15 cellular contexts compared by ENCODE assay signal in genomic region chr15:39460748-39461147, GRCh38.
DNase-seq lines count a peak whose midpoint lies in the region; ATAC-seq and TF ChIP-seq lines count a peak whose summit lies in the region.
"Had no signal": no experiment of that assay in that cellular context is flagged by ENCODE, and none has a peak within 500 bp of the region (broad histone marks: within the 10 kb centered on the region; RNA-seq: fewer than 3 reads in every experiment).

No MANE protein-coding gene starts in this region.

- no peaks in the 10 kb centered on the region for H3K79me2 ChIP-seq in GM23338 (replicated peaks; ENCODE audit: insufficient read depth)

- H4K20me1 ChIP-seq in IMR-90 (ENCODE audit: insufficient read depth, low read length) (no peaks in the 10 kb centered on the region), GM23338 (replicated peaks; ENCODE audit: insufficient read depth) (no peaks in the 10 kb centered on the region)

- peak overlapping the region; percentile 16; the same call in 1 of the 2 replicates for H2BK120ac ChIP-seq in IMR-90 (ENCODE audit: low read depth, low read length)

- H3K9me3 ChIP-seq in IMR-90 (ENCODE audit: control insufficient read depth, insufficient read depth, low read length) (peaks cover 4% of the 10 kb centered on the region), esophagus muscularis mucosa (no peaks in the 10 kb centered on the region), spleen (no peaks in the 10 kb centered on the region)
- H3K9me3 ChIP-seq: HAP-1 had no signal

- H3K27ac Mint-ChIP-seq in GM23338: no peak overlapping the region
- H3K27ac Mint-ChIP-seq: CD4-positive, alpha-beta memory T cell; HFFc6 had no signal

- H4K8ac ChIP-seq in IMR-90 (ENCODE audit: low read depth in 2 of 2, low read length in 2 of 2): no peak overlapping the region

- H3K4me2 ChIP-seq in IMR-90 (ENCODE audit: low read depth, low read length) (no peak overlapping the region), GM23338 (no peak overlapping the region)

- H3F3A ChIP-seq in GM23338 (replicated peaks; ENCODE audit: low read depth): no peaks in the 10 kb centered on the region

- no peak overlapping the region for H3K56ac ChIP-seq in IMR-90 (ENCODE audit: extremely low read depth, insufficient read depth, low read length)

- H2BK15ac ChIP-seq in IMR-90 (ENCODE audit: low read depth, low read length): peak overlapping the region; percentile 2; the same call in 1 of the 3 replicates

- peak overlapping the region; percentile 76 for H2AK5ac ChIP-seq in IMR-90 (ENCODE audit: low read depth, low read length)

- BruUV-seq in IMR-90 (replicated peaks; lab: Mats Ljungman, UMichigan): no TSS peak

- no peak for TF ChIP-seq EP300 in esophagus muscularis mucosa (IDR thresholded peaks at IDR 0.05)

- no peak overlapping the region for H3K9ac ChIP-seq in IMR-90 (ENCODE audit: low read depth, low read length)
- H3K9ac ChIP-seq: GM23248 had no signal

- peaks cover 7% of the 10 kb centered on the region for H3K4me1 ChIP-seq in IMR-90 (ENCODE audit: control insufficient read depth, insufficient read depth, low read length)
- H3K4me1 ChIP-seq in esophagus muscularis mucosa: peaks cover 12 to 34% (median 28%) of the 10 kb centered on the region in 4 donors
- peaks cover 0 to 19% (median 3%) of the 10 kb centered on the region in 6 donors for H3K4me1 ChIP-seq in spleen
- H3K4me1 ChIP-seq in GM23338 (ENCODE audit: insufficient read depth): no peaks in the 10 kb centered on the region
- H3K4me1 ChIP-seq: HAP-1 had no signal

- 90% methylated on average over 2 of the region's 7 CpGs; no CpG with 5 or more reads in 1 of the 2 experiments for WGBS in IMR-90 (ENCODE audit: extremely low coverage in 2 of 2, insufficient read length in 1 of 2), 2 experiments
- WGBS in esophagus muscularis mucosa: 83% methylated on average over 7 of the region's 7 CpGs
- 73 to 81% (median 78%) methylated on average over 7 of the region's 7 CpGs for WGBS in spleen, 5 donors

- H3K23ac ChIP-seq in IMR-90 (ENCODE audit: low read depth, low read length): no peak overlapping the region

- H3K4me3 Mint-ChIP-seq in GM23338: no peak overlapping the region
- H3K4me3 Mint-ChIP-seq: CD4-positive, alpha-beta memory T cell; HFFc6 had no signal

- H3K4me1 Mint-ChIP-seq in GM23338: no peaks in the 10 kb centered on the region
- H3K4me1 Mint-ChIP-seq: CD4-positive, alpha-beta memory T cell had no signal

- in situ Hi-C loops in IMR-90 (cut with MboI; ENCODE audit: low sequenced_read_pairs) (no loop called here), GM13976 (cut with MboI; ENCODE audit: low sequenced_read_pairs, unreplicated experiment) (no loop called here)

- intact Hi-C loops in IMR-90 (cut with micrococcal nuclease): no loop called here
- intact Hi-C loops in esophagus muscularis mucosa (cut with DNase I): no loop called here
- intact Hi-C loops in spleen (cut with DNase I; ENCODE audit: low total_unique reads): no loop called here

- H3K27ac ChIP-seq in IMR-90 (ENCODE audit: insufficient read depth, low read length) (no peak overlapping the region; the same call in 1 of the 2 replicates), esophagus muscularis mucosa (replicated peaks in 1 of 4) (no peak overlapping the region), spleen (peak overlapping the region in 5 of 8 donors; percentile 7 to 66 (median 52)), GM23338 (ENCODE audit: low read depth) (no peak overlapping the region)

- H3K27me3 ChIP-seq in IMR-90 (ENCODE audit: control insufficient read depth, insufficient read depth, low read length) (no peaks in the 10 kb centered on the region), esophagus muscularis mucosa (no peaks in the 10 kb centered on the region), spleen (replicated peaks in 1 of 7) (no peaks in the 10 kb centered on the region), GM23338 (ENCODE audit: insufficient read depth) (no peaks in the 10 kb centered on the region)

- peaks cover 7% of the 10 kb centered on the region; the same call in 1 of the 2 replicates for H3K9me1 ChIP-seq in IMR-90 (ENCODE audit: insufficient read depth, low read length)

- H3K14ac ChIP-seq in IMR-90 (replicated peaks; ENCODE audit: low read depth, low read length): no peak overlapping the region

- dilution Hi-C loops in IMR-90 (cut with HindIII; ENCODE audit: low sequenced_read_pairs, unreplicated experiment): no loop called here

- no peaks in the 10 kb centered on the region for H3K79me1 ChIP-seq in IMR-90 (ENCODE audit: low read depth in 1 of 2, low read length in 2 of 2)

- no peaks in the 10 kb centered on the region for H3K36me3 Mint-ChIP-seq in GM23338 (ENCODE audit: low read depth)
- H3K36me3 Mint-ChIP-seq: CD4-positive, alpha-beta memory T cell had no signal

- ATAC-seq in IMR-90 (ENCODE audit: low read depth) (no peak), GM23338 (no peak)

- H3K9me3 Mint-ChIP-seq in GM23338: no peaks in the 10 kb centered on the region
- H3K9me3 Mint-ChIP-seq: CD4-positive, alpha-beta memory T cell had no signal

- no peak overlapping the region for H2BK20ac ChIP-seq in IMR-90 (ENCODE audit: low read depth, low read length)

- H3K4me3 ChIP-seq in IMR-90 (ENCODE audit: insufficient read depth, low read depth, low read length) (no peak overlapping the region), esophagus muscularis mucosa (no peak overlapping the region), spleen (no peak overlapping the region), GM23338 (no peak overlapping the region)
- H3K4me3 ChIP-seq: GM23248, HAP-1 had no signal

- no peak overlapping the region; the same call in 1 of the 2 replicates for H4K5ac ChIP-seq in IMR-90 (ENCODE audit: low read depth, low read length)

- H3K4ac ChIP-seq in IMR-90 (ENCODE audit: low read depth, low read length): no peak overlapping the region

- H2AK9ac ChIP-seq in IMR-90 (replicated peaks; ENCODE audit: low read depth, low read length, poor library complexity): no peak overlapping the region

- TF ChIP-seq POLR2A in IMR-90 (IDR thresholded peaks at IDR 0.05; ENCODE audit: low read depth, low read length): no peak
- no peak for TF ChIP-seq POLR2A in esophagus muscularis mucosa (IDR thresholded peaks at IDR 0.05; ENCODE audit: low read depth)
- TF ChIP-seq POLR2A in spleen (IDR thresholded peaks at IDR 0.05): no peak

- H3K27me3 Mint-ChIP-seq in GM23338 (ENCODE audit: insufficient read depth, low read depth, poor library complexity): peaks cover 3% of the 10 kb centered on the region

- no peak overlapping the region for H4K91ac ChIP-seq in IMR-90 (ENCODE audit: insufficient read depth, low read depth, low read length)

- POLR2A ChIA-PET in IMR-90 (lab: Charles Lee; ENCODE audit: unreplicated experiment): no interaction called here

- H3K36me3 ChIP-seq in IMR-90 (ENCODE audit: control insufficient read depth, insufficient read depth, low read length) (no peaks in the 10 kb centered on the region), esophagus muscularis mucosa (no peaks in the 10 kb centered on the region), spleen (no peaks in the 10 kb centered on the region), GM23338 (ENCODE audit: insufficient read depth) (no peaks in the 10 kb centered on the region)
- H3K36me3 ChIP-seq: HAP-1 had no signal

- DNase-seq in GDM1 (lab: John Stamatoyannopoulos, UW): peak; percentile 6
- DNase-seq in IMR-90: no peak
- DNase-seq in esophagus muscularis mucosa (ENCODE audit: extremely low spot score): peak; percentile 79
- DNase-seq in spleen: no peak
- DNase-seq in GM23338 (ENCODE audit: low spot score): no peak
- DNase-seq in GM13976 (ENCODE audit: low spot score): no peak
- DNase-seq: C1 segment of cervical spinal cord; Calu3; CD4-positive, alpha-beta memory T cell; COR-L47; DMS53; DMS79 treated with DMSO at 0.1 percent for 48 hours; GM23248; HFFc6 had no signal

- peak overlapping the region; percentile 43; the same call in 1 of the 2 replicates for H3K18ac ChIP-seq in IMR-90 (ENCODE audit: low read depth, low read length)

- TF ChIP-seq CTCF in IMR-90 (conservative IDR thresholded peaks at IDR 0.05; ENCODE audit: low read depth, low read length) (no peak), esophagus muscularis mucosa (IDR thresholded peaks at IDR 0.05) (no peak), spleen (IDR thresholded peaks at IDR 0.05 in 8 of 11, conservative IDR thresholded peaks at IDR 0.05 in 3 of 11) (no peak), GM23338 (conservative IDR thresholded peaks at IDR 0.05; ENCODE audit: low read depth in 2 of 2) (no peak), GM13976 (IDR thresholded peaks at IDR 0.05; ENCODE audit: borderline replicate concordance, control extremely low read depth, extremely low read depth, insufficient read depth, missing control alignments) (no peak)

- H2BK5ac ChIP-seq in IMR-90 (ENCODE audit: low read depth, low read length, poor library complexity, severe bottlenecking): no peak overlapping the region

- peaks cover 10% of the 10 kb centered on the region; the same call in 1 of the 2 replicates for H3K9me2 ChIP-seq in GM23338 (ENCODE audit: insufficient read depth)

- H2AFZ ChIP-seq in IMR-90 (replicated peaks; ENCODE audit: low read length, poor library complexity) (no peak overlapping the region), GM23338 (no peak overlapping the region)
- H2AFZ ChIP-seq: GM23248 had no signal

- CTCF ChIA-PET in IMR-90 (lab: Yijun Ruan, JAX): no interaction called here

- no peak for TF ChIP-seq RAD21 in IMR-90 (IDR thresholded peaks at IDR 0.05; ENCODE audit: low read length)

TF ChIP-seq in IMR-90, 13 proteins besides CTCF, POLR2A, EP300 and RAD21 (continues in another document):
- TF ChIP-seq NFE2L2 (IDR thresholded peaks at IDR 0.05; ENCODE audit: low read depth, low read length): no peak
- TF ChIP-seq, protein P1, sequence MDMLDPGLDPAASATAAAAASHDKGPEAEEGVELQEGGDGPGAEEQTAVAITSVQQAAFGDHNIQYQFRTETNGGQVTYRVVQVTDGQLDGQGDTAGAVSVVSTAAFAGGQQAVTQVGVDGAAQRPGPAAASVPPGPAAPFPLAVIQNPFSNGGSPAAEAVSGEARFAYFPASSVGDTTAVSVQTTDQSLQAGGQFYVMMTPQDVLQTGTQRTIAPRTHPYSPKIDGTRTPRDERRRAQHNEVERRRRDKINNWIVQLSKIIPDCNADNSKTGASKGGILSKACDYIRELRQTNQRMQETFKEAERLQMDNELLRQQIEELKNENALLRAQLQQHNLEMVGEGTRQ (IDR thresholded peaks at IDR 0.05; ENCODE audit: low read depth, low read length): no peak
- no peak for TF ChIP-seq BHLHE40 (IDR thresholded peaks at IDR 0.05; ENCODE audit: low read depth, low read length)

Comparison
In these comparisons a context has a peak if more than half of its experiments do, and no peak if none do; other contexts are left out.
1. DNase-seq: peak in GDM1 (single experiment) and esophagus muscularis mucosa (single experiment); none in IMR-90 (single experiment), spleen (single experiment), GM23338 (single experiment) and GM13976 (single experiment).
2. H3K27ac ChIP-seq: peak in spleen (5 of 8); none in IMR-90 (single experiment), esophagus muscularis mucosa (0 of 4) and GM23338 (single experiment).